In the genomic region with DNA sequence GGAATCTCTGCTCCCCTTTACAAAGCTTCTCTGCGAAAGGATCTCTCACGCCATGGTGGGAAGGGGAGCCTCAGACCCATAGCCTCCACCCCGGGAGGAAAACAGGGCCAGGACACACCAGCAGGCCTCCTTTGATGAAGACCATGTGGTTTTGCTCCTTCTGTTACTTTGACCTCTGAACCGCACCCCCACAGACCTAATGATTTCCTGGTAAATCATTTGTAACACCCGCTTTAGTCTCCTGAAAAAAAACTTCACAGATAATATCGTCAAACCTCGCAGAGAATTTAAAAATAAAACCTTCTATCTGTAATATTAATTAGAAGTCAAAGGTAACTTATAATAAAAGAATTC, we compare ENCODE assay signal across 1 cellular context.
TF ChIP-seq lines count a peak whose summit lies in the region.

No MANE protein-coding gene starts in this region.

TF ChIP-seq in HCT116, 20 proteins besides CTCF, POLR2A, EP300 and RAD21:
- TF ChIP-seq CEBPB (IDR thresholded peaks at IDR 0.05; ENCODE audit: low read depth) (no peak), JUND (IDR thresholded peaks at IDR 0.05) (no peak), YY1 (IDR thresholded peaks at IDR 0.05; ENCODE audit: extremely low read depth, insufficient replicate concordance, low read depth, low read length) (no peak), CBX3 (IDR thresholded peaks at IDR 0.05; ENCODE audit: low read depth) (no peak), ELF1 (IDR thresholded peaks at IDR 0.05; ENCODE audit: borderline replicate concordance, low read depth) (no peak), TCF7L2 (IDR thresholded peaks at IDR 0.05; ENCODE audit: borderline replicate concordance, extremely low read depth, insufficient read depth, insufficient read length) (no peak), ZFX (IDR thresholded peaks at IDR 0.05) (no peak), EZH2 (IDR thresholded peaks at IDR 0.05) (no peak), ZNF274 (IDR thresholded peaks at IDR 0.05; ENCODE audit: low read depth, low read length) (no peak), SRF (IDR thresholded peaks at IDR 0.05; ENCODE audit: low read depth) (no peak), FOSL1 (IDR thresholded peaks at IDR 0.05; ENCODE audit: low read depth) (no peak), SIN3A (IDR thresholded peaks at IDR 0.05; ENCODE audit: low read depth) (no peak)
- TF ChIP-seq, protein P1, sequence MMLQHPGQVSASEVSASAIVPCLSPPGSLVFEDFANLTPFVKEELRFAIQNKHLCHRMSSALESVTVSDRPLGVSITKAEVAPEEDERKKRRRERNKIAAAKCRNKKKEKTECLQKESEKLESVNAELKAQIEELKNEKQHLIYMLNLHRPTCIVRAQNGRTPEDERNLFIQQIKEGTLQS (IDR thresholded peaks at IDR 0.05): no peak
TF ChIP-seq in HCT116: peak in this region for 0.
